2 cellular contexts compared by ENCODE assay signal in the genomic region with DNA sequence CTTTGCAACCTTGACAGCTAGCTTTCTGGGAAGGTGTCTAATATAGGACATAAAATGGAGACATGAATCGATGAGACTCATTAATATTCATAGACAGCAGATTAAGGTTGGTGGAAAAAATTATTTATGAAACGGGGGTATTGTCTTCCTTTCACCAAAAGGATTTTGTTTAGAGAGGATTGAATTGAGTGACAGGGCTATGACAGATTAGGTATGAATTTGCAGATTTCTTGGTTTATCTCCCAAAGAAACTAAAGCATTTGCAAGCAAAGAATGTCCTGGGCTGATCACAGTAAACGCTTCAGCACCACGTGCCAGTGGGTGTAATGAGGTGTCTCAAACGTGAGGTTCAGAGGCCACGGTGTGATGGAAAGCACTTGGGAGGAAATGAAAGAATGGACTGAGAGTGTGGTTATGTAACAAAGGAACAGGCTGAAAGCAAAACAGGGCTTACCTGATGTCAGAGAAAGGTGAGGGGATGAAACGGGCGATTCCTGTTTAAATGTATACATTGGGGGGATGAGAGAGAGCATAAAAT.
TF ChIP-seq lines count a peak whose summit lies in the region.

No MANE protein-coding gene starts in this region.

TF ChIP-seq in GM12891, 5 proteins besides CTCF, POLR2A, EP300 and RAD21 (continued from another document):
- TF ChIP-seq SPI1 (IDR thresholded peaks at IDR 0.05; ENCODE audit: low read depth, low read length) (0 out of 2 replicates have a peak, but pooled peaks have one; percentile 6), TAF1 (IDR thresholded peaks at IDR 0.05; ENCODE audit: low read depth, low read length) (no peak), POU2F2 (IDR thresholded peaks at IDR 0.05; ENCODE audit: low read depth, low read length) (no peak), POLR2AphosphoS5 (IDR thresholded peaks at IDR 0.05; ENCODE audit: low read depth, low read length) (no peak)

TF ChIP-seq in GM12878, 131 proteins besides CTCF, POLR2A, EP300 and RAD21 (continued from another document):
- TF ChIP-seq CEBPB (IDR thresholded peaks at IDR 0.05; ENCODE audit: borderline replicate concordance in 1 of 2, low read depth in 2 of 2, low read length in 2 of 2) (no peak), BHLHE40 (IDR thresholded peaks at IDR 0.05; ENCODE audit: borderline replicate concordance in 1 of 2, low read depth in 2 of 2, low read length in 1 of 2) (peak; percentile 65 to 74)
